ENCODE assay signal across 16 cellular contexts in genomic region chr16:49514391-49514980, GRCh38.
DNase-seq lines count a peak whose midpoint lies in the region; ATAC-seq and TF ChIP-seq lines count a peak whose summit lies in the region.
"Had no signal": no experiment of that assay in that cellular context is flagged by ENCODE, and none has a peak within 500 bp of the region (broad histone marks: within the 10 kb centered on the region; RNA-seq: fewer than 3 reads in every experiment).

No MANE protein-coding gene starts in this region.

- ATAC-seq in SK-N-SH treated with all-trans-retinoic acid at 6 μM for 48 hours (no peak), aorta (ENCODE audit: low FRiP score) (no peak)
- ATAC-seq: HepG2 had no signal

- H4K8ac ChIP-seq in neuronal stem cell (ENCODE audit: low read depth, low read length), result no peak overlapping the region

- H4K91ac ChIP-seq in neuronal stem cell (ENCODE audit: low read depth, low read length, poor library complexity), result no peak overlapping the region

- no peaks in the 10 kb centered on the region for H3F3A ChIP-seq in SK-N-SH (replicated peaks; ENCODE audit: insufficient read depth)

- no peak overlapping the region for H2BK12ac ChIP-seq in neuronal stem cell (ENCODE audit: low read length)

- H3K18ac ChIP-seq in neuronal stem cell (ENCODE audit: low read length), result peak overlapping the region; percentile 59

- peak; percentile 62 for DNase-seq in SK-N-SH
- DNase-seq in astrocyte of the hippocampus (ENCODE audit: low read depth, low spot score), result peak; percentile 48
- no peak for DNase-seq in neuronal stem cell (ENCODE audit: low spot score)
- DNase-seq in aorta, result peak; percentile 34 to 68
- DNase-seq in head of caudate nucleus, result no peak
- no peak for DNase-seq in G401 (ENCODE audit: low spot score)
- no peak for DNase-seq in RPMI8226
- DNase-seq: AML-193, KBM-7, NCI-H1105, NCI-H1930, NCI-H748 treated with DMSO at 0.1 percent for 48 hours, SIG-M5 had no signal

- no peak overlapping the region for H3K23ac ChIP-seq in neuronal stem cell (ENCODE audit: low read depth, low read length, poor library complexity)

- H2BK5ac ChIP-seq in neuronal stem cell (ENCODE audit: low read length), result no peak overlapping the region

- no peak overlapping the region for H2BK15ac ChIP-seq in neuronal stem cell (ENCODE audit: low read length)

- POLR2A ChIA-PET in SK-N-SH (lab: Yijun Ruan, JAX), result interaction anchor here (2.8 kb wide), 1 partner anchor 10 kb away, joined by 8 read pairs; no protein-coding TSS in a partner anchor

- in situ Hi-C loops in G401 (cut with HindIII; ENCODE audit: low sequenced_read_pairs), result no loop called here

- TF ChIP-seq EP300 in SK-N-SH (IDR thresholded peaks at IDR 0.05; ENCODE audit: borderline replicate concordance in 1 of 2, low read depth in 1 of 2, low read length in 1 of 2), result no peak

- H3K36me3 ChIP-seq in SK-N-SH (replicated peaks in 1 of 2; ENCODE audit: control insufficient read depth in 1 of 2, insufficient read depth in 2 of 2, low read length in 1 of 2), result no peaks in the 10 kb centered on the region
- peaks cover 3 to 55% of the 10 kb centered on the region in 2 donors for H3K36me3 ChIP-seq in neuronal stem cell (replicated peaks in 1 of 2; ENCODE audit: control insufficient read depth in 2 of 2, insufficient read depth in 2 of 2, low read length in 2 of 2)
- H3K36me3 ChIP-seq in aorta (ENCODE audit: control insufficient read depth in 1 of 2, insufficient read depth in 2 of 2, low read length in 1 of 2), result no peaks in the 10 kb centered on the region

- H3K14ac ChIP-seq in neuronal stem cell (ENCODE audit: low read length), result no peak overlapping the region

- H4K20me1 ChIP-seq in SK-N-SH (ENCODE audit: insufficient read depth), result no peaks in the 10 kb centered on the region

- no peak for TF ChIP-seq CTCF in SK-N-SH (IDR thresholded peaks at IDR 0.05)

- no peaks in the 10 kb centered on the region for H3K79me1 ChIP-seq in neuronal stem cell (ENCODE audit: low read depth, low read length)

- H3K79me2 ChIP-seq in SK-N-SH (ENCODE audit: insufficient read depth), result no peaks in the 10 kb centered on the region

- H3K4me3 ChIP-seq in SK-N-SH (ENCODE audit: low read depth in 2 of 2, low read length in 1 of 2), result no peak overlapping the region
- H3K4me3 ChIP-seq in neuronal stem cell (ENCODE audit: low read length in 2 of 2), result no peak overlapping the region
- H3K4me3 ChIP-seq in aorta (ENCODE audit: low read length in 2 of 2), result no peak overlapping the region

- H3K9me2 ChIP-seq in SK-N-SH, result no peaks in the 10 kb centered on the region

- H3K27ac ChIP-seq in SK-N-SH (ENCODE audit: low read depth in 2 of 2, low read length in 1 of 2), result peak overlapping the region in 1 of 2 experiments; percentile 13; a peak in 1 of 4 replicates
- H3K27ac ChIP-seq in neuronal stem cell (replicated peaks; ENCODE audit: low read length), result no peak overlapping the region
- no peak overlapping the region for H3K27ac ChIP-seq in aorta (ENCODE audit: low read depth in 1 of 2, low read length in 2 of 2)
- H3K27ac ChIP-seq: RWPE1 had no signal

- H3K9ac ChIP-seq in SK-N-SH (no peak overlapping the region), neuronal stem cell (ENCODE audit: low read depth, low read length, poor library complexity) (peak overlapping the region; percentile 66)

- H2AFZ ChIP-seq in SK-N-SH (ENCODE audit: low read depth) (no peak overlapping the region), neuronal stem cell (ENCODE audit: low read length) (no peak overlapping the region)

- WGBS in SK-N-SH (ENCODE audit: low lambda C conversion rate), result 77% methylated on average over 7 of the region's 19 CpGs
- no CpG with 5 or more reads among the region's 19 CpGs for WGBS in neuronal stem cell (ENCODE audit: extremely low coverage in 2 of 2, insufficient read length in 2 of 2, insufficient replicate concordance in 1 of 2), 2 donors
- 46 to 47% methylated on average over 19 of the region's 19 CpGs for WGBS in aorta, 2 donors

- no peak overlapping the region for H2AK5ac ChIP-seq in neuronal stem cell (ENCODE audit: low read depth, low read length)

- no peak overlapping the region for H2BK120ac ChIP-seq in neuronal stem cell (ENCODE audit: low read depth, low read length)

- no peaks in the 10 kb centered on the region for H3K27me3 ChIP-seq in SK-N-SH (ENCODE audit: insufficient read depth)
- no peaks in the 10 kb centered on the region for H3K27me3 ChIP-seq in neuronal stem cell (ENCODE audit: control insufficient read depth in 3 of 3, insufficient read depth in 3 of 3, low read depth in 1 of 3, low read length in 3 of 3)
- no peaks in the 10 kb centered on the region for H3K27me3 ChIP-seq in aorta (ENCODE audit: control insufficient read depth in 1 of 2, insufficient read depth in 2 of 2, low read length in 1 of 2)

- H3K9me3 ChIP-seq in SK-N-SH (no peaks in the 10 kb centered on the region), neuronal stem cell (replicated peaks in 1 of 2; ENCODE audit: control insufficient read depth in 2 of 2, insufficient read depth in 1 of 2, low read depth in 1 of 2, low read length in 2 of 2) (no peaks in the 10 kb centered on the region), aorta (ENCODE audit: control insufficient read depth, low read length) (no peaks in the 10 kb centered on the region)

- H3K4me1 ChIP-seq in SK-N-SH (ENCODE audit: control insufficient read depth in 1 of 2, insufficient read depth in 2 of 2, low read depth in 1 of 2, low read length in 1 of 2), result peaks cover 0 to 28% of the 10 kb centered on the region in 2 experiments; a peak in 1 of 4 replicates
- no peaks in the 10 kb centered on the region for H3K4me1 ChIP-seq in neuronal stem cell (ENCODE audit: control insufficient read depth in 2 of 2, insufficient read depth in 1 of 2, low read depth in 1 of 2, low read length in 2 of 2)
- no peaks in the 10 kb centered on the region for H3K4me1 ChIP-seq in aorta (ENCODE audit: control insufficient read depth in 1 of 2, insufficient read depth in 2 of 2, low read length in 2 of 2)

- H3K4me2 ChIP-seq in SK-N-SH, result no peak overlapping the region
- H3K4me2 ChIP-seq in neuronal stem cell (ENCODE audit: insufficient read depth, low read length, poor library complexity, severe bottlenecking), result no peak overlapping the region

- TF ChIP-seq RAD21 in SK-N-SH (IDR thresholded peaks at IDR 0.05; ENCODE audit: low read length), result no peak

- no peak overlapping the region for H3K4ac ChIP-seq in neuronal stem cell (ENCODE audit: low read length)

- CTCF ChIA-PET in SK-N-SH (lab: Yijun Ruan, JAX), result interaction anchor here (0.6 to 6.6 kb wide), 7 partner anchors 9 to 705 kb away, joined by 3 to 30 read pairs (median 5); no protein-coding TSS in a partner anchor

- intact Hi-C loops in aorta (cut with DNase I), result no loop called here
- intact Hi-C loops in head of caudate nucleus (cut with DNase I), result no loop called here

TF ChIP-seq in SK-N-SH, 30 proteins besides CTCF, POLR2A, EP300 and RAD21 (continues in another document):
- TF ChIP-seq ELF1 (IDR thresholded peaks at IDR 0.05), result no peak
- no peak for TF ChIP-seq RFX5 (IDR thresholded peaks at IDR 0.05; ENCODE audit: low read length)
- no peak for TF ChIP-seq GABPA (IDR thresholded peaks at IDR 0.05; ENCODE audit: low read depth)
- no peak for TF ChIP-seq JUND (IDR thresholded peaks at IDR 0.05)
- no peak for TF ChIP-seq RCOR1 (IDR thresholded peaks at IDR 0.05; ENCODE audit: low read length)
- no peak for TF ChIP-seq EZH2phosphoT487 (IDR thresholded peaks at IDR 0.05; ENCODE audit: borderline replicate concordance, low read depth)
- no peak for TF ChIP-seq GATA2 (CRISPR knock-in tag; IDR thresholded peaks at IDR 0.05)
- TF ChIP-seq TCF12 (IDR thresholded peaks at IDR 0.05), result no peak
- no peak for TF ChIP-seq PBX3 (IDR thresholded peaks at IDR 0.05)
- no peak for TF ChIP-seq MAX (IDR thresholded peaks at IDR 0.05; ENCODE audit: low read depth)
- no peak for TF ChIP-seq SIN3A (IDR thresholded peaks at IDR 0.05; ENCODE audit: borderline replicate concordance, low read depth, low read length)

TF ChIP-seq in SK-N-SH treated with all-trans-retinoic acid at 6 μM for 48 hours, 23 proteins besides CTCF, POLR2A, EP300 and RAD21 (continues in another document):
- TF ChIP-seq POU6F1 (CRISPR knock-in tag; IDR thresholded peaks at IDR 0.05; ENCODE audit: borderline replicate concordance, low read depth), result no peak
- no peak for TF ChIP-seq CREB5 (CRISPR knock-in tag; IDR thresholded peaks at IDR 0.05; ENCODE audit: low read depth)
- TF ChIP-seq OSR1 (CRISPR knock-in tag; IDR thresholded peaks at IDR 0.05), result no peak
- TF ChIP-seq ZNF8 (CRISPR knock-in tag; IDR thresholded peaks at IDR 0.05), result no peak
- no peak for TF ChIP-seq ISL1 (CRISPR knock-in tag; IDR thresholded peaks at IDR 0.05)
- no peak for TF ChIP-seq ZFP3 (CRISPR knock-in tag; IDR thresholded peaks at IDR 0.05)
- no peak for TF ChIP-seq GLIS3 (CRISPR knock-in tag; IDR thresholded peaks at IDR 0.05)
- no peak for TF ChIP-seq RARB (CRISPR knock-in tag; IDR thresholded peaks at IDR 0.05)
- no peak for TF ChIP-seq ZC3H10 (CRISPR knock-in tag; IDR thresholded peaks at IDR 0.05)
- TF ChIP-seq ARNTL (CRISPR knock-in tag; IDR thresholded peaks at IDR 0.05; ENCODE audit: borderline replicate concordance, low read depth), result no peak
- TF ChIP-seq ZNF565 (CRISPR knock-in tag; conservative IDR thresholded peaks at IDR 0.05; ENCODE audit: low read depth), result no peak
- no peak for TF ChIP-seq ZNF70 (CRISPR knock-in tag; IDR thresholded peaks at IDR 0.05)

Comparison
In these comparisons a context has a peak if more than half of its experiments do, and no peak if none do; other contexts are left out.
1. DNase-seq: peak in SK-N-SH (single experiment), astrocyte of the hippocampus (single experiment) and aorta (2 of 2); none in neuronal stem cell (single experiment), head of caudate nucleus (0 of 42), G401 (single experiment) and RPMI8226 (single experiment).